Comparison of ENCODE assay signal across 1 cellular context in genomic region chr1:7698666-7699065, GRCh38.
TF ChIP-seq lines count a peak whose summit lies in the region.

No MANE protein-coding gene starts in this region.

TF ChIP-seq in IMR-90, 13 proteins besides CTCF, POLR2A, EP300 and RAD21 (continued from another document):
- TF ChIP-seq, protein P1, sequence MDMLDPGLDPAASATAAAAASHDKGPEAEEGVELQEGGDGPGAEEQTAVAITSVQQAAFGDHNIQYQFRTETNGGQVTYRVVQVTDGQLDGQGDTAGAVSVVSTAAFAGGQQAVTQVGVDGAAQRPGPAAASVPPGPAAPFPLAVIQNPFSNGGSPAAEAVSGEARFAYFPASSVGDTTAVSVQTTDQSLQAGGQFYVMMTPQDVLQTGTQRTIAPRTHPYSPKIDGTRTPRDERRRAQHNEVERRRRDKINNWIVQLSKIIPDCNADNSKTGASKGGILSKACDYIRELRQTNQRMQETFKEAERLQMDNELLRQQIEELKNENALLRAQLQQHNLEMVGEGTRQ (IDR thresholded peaks at IDR 0.05; ENCODE audit: low read depth, low read length) = no peak
- TF ChIP-seq NFE2L2 (IDR thresholded peaks at IDR 0.05; ENCODE audit: low read depth, low read length) (no peak), RFX5 (IDR thresholded peaks at IDR 0.05; ENCODE audit: low read depth, low read length) (no peak), CHD1 (IDR thresholded peaks at IDR 0.05; ENCODE audit: low read depth, low read length) (no peak)
- TF ChIP-seq, protein P2, sequence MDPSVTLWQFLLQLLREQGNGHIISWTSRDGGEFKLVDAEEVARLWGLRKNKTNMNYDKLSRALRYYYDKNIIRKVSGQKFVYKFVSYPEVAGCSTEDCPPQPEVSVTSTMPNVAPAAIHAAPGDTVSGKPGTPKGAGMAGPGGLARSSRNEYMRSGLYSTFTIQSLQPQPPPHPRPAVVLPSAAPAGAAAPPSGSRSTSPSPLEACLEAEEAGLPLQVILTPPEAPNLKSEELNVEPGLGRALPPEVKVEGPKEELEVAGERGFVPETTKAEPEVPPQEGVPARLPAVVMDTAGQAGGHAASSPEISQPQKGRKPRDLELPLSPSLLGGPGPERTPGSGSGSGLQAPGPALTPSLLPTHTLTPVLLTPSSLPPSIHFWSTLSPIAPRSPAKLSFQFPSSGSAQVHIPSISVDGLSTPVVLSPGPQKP (IDR thresholded peaks at IDR 0.05; ENCODE audit: borderline replicate concordance, low read depth, low read length) = no peak
